16 cellular contexts compared by ENCODE assay signal in genomic region chr11:15704064-15704463, GRCh38.
DNase-seq lines count a peak whose midpoint lies in the region; ATAC-seq, FAIRE-seq and TF ChIP-seq lines count a peak whose summit lies in the region.
"Had no signal": no experiment of that assay in that cellular context is flagged by ENCODE, and none has a peak within 500 bp of the region (broad histone marks: within the 10 kb centered on the region; RNA-seq: fewer than 3 reads in every experiment).

No MANE protein-coding gene starts in this region.

- no peaks in the 10 kb centered on the region for H3K36me3 ChIP-seq in HepG2 (replicated peaks in 1 of 2; ENCODE audit: control insufficient read depth in 1 of 2, insufficient read depth in 2 of 2, low read length in 2 of 2)
- no peaks in the 10 kb centered on the region for H3K36me3 ChIP-seq in small intestine (ENCODE audit: control insufficient read depth in 2 of 2, insufficient read depth in 2 of 2, low read length in 2 of 2)
- H3K36me3 ChIP-seq in testis (ENCODE audit: low read depth, missing control alignments) = no peaks in the 10 kb centered on the region
- H3K36me3 ChIP-seq: BLaER1 treated with 17β-estradiol and CSF1 and Interleukin-3, amounts not matched to agents 10 nM and 100 nM; HAP-1 had no signal

- no peaks in the 10 kb centered on the region for H3K79me2 ChIP-seq in HepG2 (ENCODE audit: insufficient read depth, low read length)

- in situ Hi-C loops in HepG2 (cut with HindIII; ENCODE audit: extremely low pct_ligation_motif_present, low pct_unique_long_range_greater_than_20kb) = no loop called here

- TF ChIP-seq CTCF in HepG2 (CRISPR knock-in tag; IDR thresholded peaks at IDR 0.05) (no peak), testis (IDR thresholded peaks at IDR 0.05) (no peak)

- no peak for TF ChIP-seq RAD21 in HepG2 (CRISPR knock-in tag; IDR thresholded peaks at IDR 0.05)

- no peak overlapping the region for H3K9ac ChIP-seq in HepG2 (ENCODE audit: insufficient read depth, low read depth, low read length)
- H3K9ac ChIP-seq: BLaER1 treated with 17β-estradiol and CSF1 and Interleukin-3, amounts not matched to agents 10 nM and 100 nM had no signal

- peak; percentile 98 for ATAC-seq in HepG2

- H3K4me2 ChIP-seq in HepG2 (ENCODE audit: low read depth, low read length) = no peak overlapping the region
- H3K4me2 ChIP-seq: BLaER1 treated with 17β-estradiol and CSF1 and Interleukin-3, amounts not matched to agents 10 nM and 100 nM had no signal

- intact Hi-C loops in HepG2 (cut with micrococcal nuclease; ENCODE audit: unreplicated experiment) = no loop called here
- intact Hi-C loops in testis (cut with DNase I; ENCODE audit: low total_unique reads) = no loop called here

- no peaks in the 10 kb centered on the region for H3K9me3 ChIP-seq in HepG2 (ENCODE audit: low read length)
- no peaks in the 10 kb centered on the region for H3K9me3 ChIP-seq in small intestine (ENCODE audit: control insufficient read depth, low read depth)
- H3K9me3 ChIP-seq in testis = no peaks in the 10 kb centered on the region
- H3K9me3 ChIP-seq: BLaER1 treated with 17β-estradiol and CSF1 and Interleukin-3, amounts not matched to agents 10 nM and 100 nM; HAP-1 had no signal

- H2AFZ ChIP-seq in HepG2 (ENCODE audit: low read length) = no peak overlapping the region

- CTCF ChIA-PET in HepG2 (lab: Yijun Ruan, JAX; ENCODE audit: low intra/inter-chr PET ratio, low total read pairs) = no interaction called here

- TF ChIP-seq POLR2A in HepG2 (IDR thresholded peaks at IDR 0.05; ENCODE audit: insufficient read depth in 1 of 2, low read depth in 2 of 2, low read length in 2 of 2) (no peak), testis (IDR thresholded peaks at IDR 0.05) (no peak)

- POLR2A ChIA-PET in HepG2 (lab: Yijun Ruan, JAX) = no interaction called here

- no peak for FAIRE-seq in HepG2 (lab: Jason Lieb, UNC)
- no peak for FAIRE-seq in small intestine (lab: Jason Lieb, UNC)
- FAIRE-seq: GM12891 had no signal

- H3K27me3 ChIP-seq in HepG2 (ENCODE audit: control insufficient read depth in 1 of 2, insufficient read depth in 2 of 2, low read length in 2 of 2) = peaks cover 0 to 3% of the 10 kb centered on the region in 2 experiments; a peak in 1 of 5 replicates
- H3K27me3 ChIP-seq in small intestine (ENCODE audit: control insufficient read depth in 2 of 2, insufficient read depth in 2 of 2, low read length in 2 of 2) = no peaks in the 10 kb centered on the region
- H3K27me3 ChIP-seq in testis = no peaks in the 10 kb centered on the region
- H3K27me3 ChIP-seq: BLaER1 treated with 17β-estradiol and CSF1 and Interleukin-3, amounts not matched to agents 10 nM and 100 nM had no signal

- BruUV-seq in HepG2 (replicated peaks; lab: Mats Ljungman, UMichigan) = no TSS peak

- H3K4me3 ChIP-seq in HepG2 (replicated peaks in 1 of 3; ENCODE audit: insufficient read depth in 1 of 3, low read depth in 2 of 3, low read length in 3 of 3) (no peak overlapping the region), small intestine (ENCODE audit: low read depth in 1 of 2, low read length in 2 of 2) (no peak overlapping the region), testis (no peak overlapping the region)
- H3K4me3 ChIP-seq: BLaER1 treated with 17β-estradiol and CSF1 and Interleukin-3, amounts not matched to agents 10 nM and 100 nM; HAP-1 had no signal

- H4K20me1 ChIP-seq in HepG2 (ENCODE audit: insufficient read depth, low read length) = no peaks in the 10 kb centered on the region
- H4K20me1 ChIP-seq: BLaER1 treated with 17β-estradiol and CSF1 and Interleukin-3, amounts not matched to agents 10 nM and 100 nM had no signal

- 0 out of 4 replicates have a peak, but pooled peaks of 1 of the 2 experiments have one; percentile 27 for TF ChIP-seq EP300 in HepG2 (IDR thresholded peaks at IDR 0.05; ENCODE audit: low read depth in 2 of 2, low read length in 2 of 2)
- no peak for TF ChIP-seq EP300 in HepG2 (CRISPR knock-in tag; IDR thresholded peaks at IDR 0.05; ENCODE audit: borderline replicate concordance)

- peak; percentile 55 for DNase-seq in ELF-1 (ENCODE audit: low read depth, low spot score)
- peak; percentile 48 for DNase-seq in SW480 (ENCODE audit: low spot score)
- peak; percentile 44 for DNase-seq in HepG2 (ENCODE audit: low spot score)
- peak; percentile 24 for DNase-seq in small intestine
- no peak for DNase-seq in hippocampal formation (lab: John Stamatoyannopoulos, UW)
- DNase-seq in testis = no peak
- DNase-seq in activated CD4-positive, alpha-beta T cell treated with anti-CD3 and anti-CD28 coated beads, Interleukin-2, amount 50 U/mL, for 1 hour = no peak
- DNase-seq: ACHN; Calu3; CD4-positive, CD25-positive, alpha-beta regulatory T cell; DMS 273 treated with DMSO at 0.1 percent for 48 hours; GOT3; IMR-90 had no signal

- WGBS in HepG2 (ENCODE audit: low lambda C conversion rate) = 0% methylated on average over 1 of the region's 1 CpG
- 88 to 96% (median 89%) methylated on average over 1 of the region's 1 CpG for WGBS in small intestine, 3 donors
- 85 to 93% methylated on average over 1 of the region's 1 CpG for WGBS in testis, 2 donors

- H3K27ac ChIP-seq in HepG2 (ENCODE audit: extremely low read length, insufficient read depth, low read length) = no peak overlapping the region
- no peak overlapping the region for H3K27ac ChIP-seq in small intestine (ENCODE audit: low read depth in 1 of 2, low read length in 1 of 2)
- no peak overlapping the region for H3K27ac ChIP-seq in testis
- H3K27ac ChIP-seq: BLaER1 treated with 17β-estradiol and CSF1 and Interleukin-3, amounts not matched to agents 10 nM and 100 nM had no signal

- H3K4me1 ChIP-seq in HepG2 (ENCODE audit: insufficient read depth, low read length) (peaks cover 10% of the 10 kb centered on the region), small intestine (ENCODE audit: control insufficient read depth in 2 of 2, insufficient read depth in 1 of 2, low read depth in 1 of 2, low read length in 1 of 2) (peaks cover 3 to 4% of the 10 kb centered on the region in 2 donors), testis (no peaks in the 10 kb centered on the region)
- H3K4me1 ChIP-seq: BLaER1 treated with 17β-estradiol and CSF1 and Interleukin-3, amounts not matched to agents 10 nM and 100 nM; HAP-1 had no signal

TF ChIP-seq in HepG2, 621 proteins besides CTCF, POLR2A, EP300 and RAD21 (continues in another document):
- TF ChIP-seq ZNF770 (CRISPR knock-in tag; IDR thresholded peaks at IDR 0.05) (no peak), NR2C2 (CRISPR knock-in tag; IDR thresholded peaks at IDR 0.05; ENCODE audit: borderline replicate concordance) (no peak), ZNF747 (CRISPR knock-in tag; IDR thresholded peaks at IDR 0.05; ENCODE audit: borderline replicate concordance) (no peak), SP140L (CRISPR knock-in tag; IDR thresholded peaks at IDR 0.05; ENCODE audit: borderline replicate concordance) (no peak), YEATS2 (CRISPR knock-in tag; IDR thresholded peaks at IDR 0.05; ENCODE audit: borderline replicate concordance) (no peak), JARID2 (CRISPR knock-in tag; IDR thresholded peaks at IDR 0.05; ENCODE audit: insufficient replicate concordance) (no peak), FOXO1 (CRISPR knock-in tag; IDR thresholded peaks at IDR 0.05) (peak; percentile 33; the same call in 1 of the 2 replicates), ZNF709 (CRISPR knock-in tag; IDR thresholded peaks at IDR 0.05) (no peak), AFF4 (CRISPR knock-in tag; IDR thresholded peaks at IDR 0.05) (no peak), NFRKB (IDR thresholded peaks at IDR 0.05) (no peak)

Comparison
In these comparisons a context has a peak if more than half of its experiments do, and no peak if none do; other contexts are left out.
1. DNase-seq: peak in ELF-1 (single experiment), SW480 (single experiment), HepG2 (single experiment) and small intestine (single experiment); none in hippocampal formation (0 of 2), testis (single experiment) and activated CD4-positive, alpha-beta T cell treated with anti-CD3 and anti-CD28 coated beads, Interleukin-2, amount 50 U/mL, for 1 hour (single experiment).